In the genomic region with DNA sequence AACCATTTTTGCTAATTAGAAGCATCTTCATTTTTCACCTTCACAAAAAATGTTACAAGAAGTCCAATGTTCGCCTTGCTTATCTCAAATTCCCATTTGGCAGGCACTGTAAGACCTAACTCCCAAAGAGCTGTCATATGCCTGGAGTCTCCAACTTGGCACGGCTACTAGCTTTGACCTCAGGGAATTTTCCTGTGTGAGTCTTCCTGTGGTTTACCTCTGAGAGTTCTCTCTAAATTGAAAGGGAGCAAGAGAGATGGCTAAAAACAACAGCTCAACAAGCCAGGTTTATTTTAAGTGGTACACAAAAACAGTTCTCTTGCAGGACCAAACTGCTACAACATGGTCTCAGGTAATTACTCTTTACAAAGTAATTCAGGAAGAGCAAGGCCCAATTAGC, we compare ENCODE assay signal across 26 cellular contexts.
DNase-seq lines count a peak whose midpoint lies in the region; ATAC-seq, FAIRE-seq and TF ChIP-seq lines count a peak whose summit lies in the region.
"Had no signal": no experiment of that assay in that cellular context is flagged by ENCODE, and none has a peak within 500 bp of the region (broad histone marks: within the 10 kb centered on the region; RNA-seq: fewer than 3 reads in every experiment).

No MANE protein-coding gene starts in this region.

- no peaks in the 10 kb centered on the region for H3K36me3 Mint-ChIP-seq in activated CD4-positive, alpha-beta memory T cell treated with anti-CD3 and anti-CD28 coated beads, Interleukin-2, amount 10 ng/mL, durations not matched to agents 7 days and 5 days (ENCODE audit: low read depth)
- H3K36me3 Mint-ChIP-seq: activated naive CD4-positive, alpha-beta T cell treated with anti-CD3 and anti-CD28 coated beads, Interleukin-2, amount 50 U/mL, for 24 hours; brain had no signal

- ATAC-seq in Right ventricle myocardium superior (ENCODE audit: poor library complexity): peak; percentile 83
- ATAC-seq in GM18498 (IDR thresholded peaks at IDR 0.05; ENCODE audit: unreplicated experiment): no peak
- ATAC-seq: gastrocnemius medialis, GM12878, PC-3 had no signal

- POLR2A ChIA-PET in activated CD4-positive, alpha-beta memory T cell treated with anti-CD3 and anti-CD28 coated beads, Interleukin-2, amount 10 ng/mL, durations not matched to agents 7 days and 5 days (lab: Charles Lee): no interaction called here

- DNase-seq in Right ventricle myocardium superior: no peak
- DNase-seq in cardiac septum (ENCODE audit: low spot score): no peak
- DNase-seq in adrenal gland: peak in 6 of 7 donors; percentile 18 to 64 (median 42)
- DNase-seq in fibroblast of the aortic adventitia (ENCODE audit: low read depth): peak; percentile 35
- DNase-seq in MV-4-11 (lab: John Stamatoyannopoulos, UW): no peak
- DNase-seq in activated CD4-positive, alpha-beta memory T cell treated with anti-CD3 and anti-CD28 coated beads, Interleukin-2, amount 10 ng/mL, durations not matched to agents 7 days and 5 days: no peak
- no peak for DNase-seq in RCC 7860 (ENCODE audit: low spot score)
- DNase-seq: ACHN, gastrocnemius medialis, KG1, kidney glomerular epithelial cell, midbrain, NCI-H1048, NCI-H748 treated with DMSO at 0.1 percent for 48 hours, nephron progenitor cell, substantia nigra, T-helper 9 cell, uterus had no signal

- no peaks in the 10 kb centered on the region for H3K4me1 Mint-ChIP-seq in activated CD4-positive, alpha-beta memory T cell treated with anti-CD3 and anti-CD28 coated beads, Interleukin-2, amount 10 ng/mL, durations not matched to agents 7 days and 5 days
- H3K4me1 Mint-ChIP-seq: activated naive CD4-positive, alpha-beta T cell treated with anti-CD3 and anti-CD28 coated beads, Interleukin-2, amount 50 U/mL, for 24 hours; brain had no signal

- H3K4me3 ChIP-seq in adrenal gland (no peak overlapping the region), fibroblast of the aortic adventitia (ENCODE audit: low read depth, low read length) (no peak overlapping the region)
- H3K4me3 ChIP-seq: coronary artery, gastrocnemius medialis, GM12878, uterus had no signal

- no peaks in the 10 kb centered on the region for H3K4me1 ChIP-seq in adrenal gland (replicated peaks in 1 of 2)
- H3K4me1 ChIP-seq: gastrocnemius medialis, uterus had no signal

- no peaks in the 10 kb centered on the region for H3K27me3 ChIP-seq in adrenal gland
- H3K27me3 ChIP-seq: gastrocnemius medialis, uterus had no signal

- CTCF ChIA-PET in activated CD4-positive, alpha-beta memory T cell treated with anti-CD3 and anti-CD28 coated beads, Interleukin-2, amount 10 ng/mL, durations not matched to agents 7 days and 5 days (lab: Charles Lee): no interaction called here

- H3K9me3 Mint-ChIP-seq in activated CD4-positive, alpha-beta memory T cell treated with anti-CD3 and anti-CD28 coated beads, Interleukin-2, amount 10 ng/mL, durations not matched to agents 7 days and 5 days: peaks cover 3% of the 10 kb centered on the region
- H3K9me3 Mint-ChIP-seq: activated naive CD4-positive, alpha-beta T cell treated with anti-CD3 and anti-CD28 coated beads, Interleukin-2, amount 50 U/mL, for 24 hours; brain; nephron progenitor cell had no signal

- intact Hi-C loops in Right ventricle myocardium superior (cut with DNase I) (no loop called here), cardiac septum (cut with DNase I) (no loop called here), adrenal gland (cut with DNase I) (no loop called here)

- H3K4me3 Mint-ChIP-seq in activated CD4-positive, alpha-beta memory T cell treated with anti-CD3 and anti-CD28 coated beads, Interleukin-2, amount 10 ng/mL, durations not matched to agents 7 days and 5 days: no peak overlapping the region
- H3K4me3 Mint-ChIP-seq: activated naive CD4-positive, alpha-beta T cell treated with anti-CD3 and anti-CD28 coated beads, Interleukin-2, amount 50 U/mL, for 24 hours; brain; nephron progenitor cell had no signal

- 24 to 41% (median 31%) methylated on average over 2 of the region's 2 CpGs for WGBS in adrenal gland, 4 donors

- no peak overlapping the region for H3K27ac ChIP-seq in adrenal gland
- H3K27ac ChIP-seq: C4-2B, coronary artery, gastrocnemius medialis, uterus had no signal

- no peaks in the 10 kb centered on the region for H3K27me3 Mint-ChIP-seq in activated CD4-positive, alpha-beta memory T cell treated with anti-CD3 and anti-CD28 coated beads, Interleukin-2, amount 10 ng/mL, durations not matched to agents 7 days and 5 days
- H3K27me3 Mint-ChIP-seq: activated naive CD4-positive, alpha-beta T cell treated with anti-CD3 and anti-CD28 coated beads, Interleukin-2, amount 50 U/mL, for 24 hours; progenitor cell of endocrine pancreas had no signal

- FAIRE-seq in RCC 7860 (lab: Jason Lieb, UNC): no peak
- FAIRE-seq: GM12878 had no signal

- no peaks in the 10 kb centered on the region for H3K36me3 ChIP-seq in adrenal gland (replicated peaks in 1 of 2)
- H3K36me3 ChIP-seq: gastrocnemius medialis, uterus had no signal

- TF ChIP-seq CTCF in adrenal gland (IDR thresholded peaks at IDR 0.05) (no peak), fibroblast of the aortic adventitia (IDR thresholded peaks at IDR 0.05; ENCODE audit: insufficient read depth, low read length) (no peak)

- TF ChIP-seq POLR2A in adrenal gland (IDR thresholded peaks at IDR 0.05): no peak

- no peaks in the 10 kb centered on the region for H3K9me3 ChIP-seq in adrenal gland (replicated peaks in 1 of 3)
- H3K9me3 ChIP-seq: gastrocnemius medialis, uterus had no signal

- H3K27ac Mint-ChIP-seq in activated CD4-positive, alpha-beta memory T cell treated with anti-CD3 and anti-CD28 coated beads, Interleukin-2, amount 10 ng/mL, durations not matched to agents 7 days and 5 days: no peak overlapping the region
- H3K27ac Mint-ChIP-seq: activated naive CD4-positive, alpha-beta T cell treated with anti-CD3 and anti-CD28 coated beads, Interleukin-2, amount 50 U/mL, for 24 hours; brain; nephron progenitor cell; progenitor cell of endocrine pancreas had no signal

Comparison
In these comparisons a context has a peak if more than half of its experiments do, and no peak if none do; other contexts are left out.
1. DNase-seq: peak in adrenal gland (6 of 7) and fibroblast of the aortic adventitia (single experiment); none in Right ventricle myocardium superior (single experiment), cardiac septum (single experiment), MV-4-11 (single experiment), activated CD4-positive, alpha-beta memory T cell treated with anti-CD3 and anti-CD28 coated beads, Interleukin-2, amount 10 ng/mL, durations not matched to agents 7 days and 5 days (single experiment) and RCC 7860 (single experiment).